In genomic region chr16:88759976-88760350, GRCh38 we compare ENCODE assay signal across 1 cellular context.
TF ChIP-seq lines count a peak whose summit lies in the region.

No MANE protein-coding gene starts in this region.

TF ChIP-seq in liver, 16 proteins besides CTCF, POLR2A, EP300 and RAD21 (continued from another document):
- no peak for TF ChIP-seq EGR1 (IDR thresholded peaks at IDR 0.05; ENCODE audit: low read depth in 2 of 2)
- no peak for TF ChIP-seq NR2F2 (IDR thresholded peaks at IDR 0.05)
